In genomic region chrX:118497180-118497814, GRCh38 we compare ENCODE assay signal across 9 cellular contexts. TPM values are rescaled to one million over a fixed set of nuclear protein-coding genes. Genes with fewer than 3 reads are reported as not detected.
A peak's percentile ranks its signal among the peaks of the same experiment; 100 is the strongest.
DNase-seq lines count a peak whose midpoint lies in the region; ATAC-seq, FAIRE-seq and TF ChIP-seq lines count a peak whose summit lies in the region.
"Had no signal": no experiment of that assay in that cellular context is flagged by ENCODE, and none has a peak within 500 bp of the region (broad histone marks: within the 10 kb centered on the region; RNA-seq: fewer than 3 reads in every experiment).

No MANE protein-coding gene starts in this region.

- H3K27me3 Mint-ChIP-seq in endodermal cell (ENCODE audit: insufficient read depth) = peaks cover 34% of the 10 kb centered on the region

- H3K27ac ChIP-seq in SJSA1 = no peak overlapping the region
- no peak overlapping the region for H3K27ac ChIP-seq in endodermal cell (ENCODE audit: low read depth, low read length)
- H3K27ac ChIP-seq in small intestine (ENCODE audit: low read depth in 1 of 2, low read length in 1 of 2) = peak overlapping the region in 1 of 2 donors; percentile 83
- H3K27ac ChIP-seq in colonic mucosa = no peak overlapping the region
- H3K27ac ChIP-seq: 22Rv1 had no signal

- peak overlapping the region; percentile 59 for H3K4me3 Mint-ChIP-seq in endodermal cell

- no peaks in the 10 kb centered on the region for H3K36me3 Mint-ChIP-seq in endodermal cell (ENCODE audit: low read depth)

- H3K27ac Mint-ChIP-seq in endodermal cell = no peak overlapping the region

- H3K27me3 ChIP-seq in SJSA1 (replicated peaks) (no peaks in the 10 kb centered on the region), endodermal cell (ENCODE audit: control insufficient read depth, insufficient read depth, low read length, poor library complexity, severe bottlenecking) (peaks cover 17% of the 10 kb centered on the region), small intestine (ENCODE audit: control insufficient read depth in 2 of 2, insufficient read depth in 2 of 2, low read length in 2 of 2) (no peaks in the 10 kb centered on the region), colonic mucosa (peaks cover 4% of the 10 kb centered on the region)

- no peak for TF ChIP-seq CTCF in endodermal cell (conservative IDR thresholded peaks at IDR 0.05)
- no peak for TF ChIP-seq CTCF in colonic mucosa (IDR thresholded peaks at IDR 0.05)

- H3K4me3 ChIP-seq in SJSA1 (peak overlapping the region; percentile 74), endodermal cell (ENCODE audit: low read length) (peak overlapping the region; percentile 74), small intestine (ENCODE audit: low read depth in 1 of 2, low read length in 2 of 2) (peak overlapping the region in 1 of 2 donors; percentile 61), colonic mucosa (no peak overlapping the region)

- H3K9ac ChIP-seq in endodermal cell (ENCODE audit: extremely low read depth, low read length, poor library complexity, severe bottlenecking) (peak overlapping the region; percentile 34), colonic mucosa (ENCODE audit: low read depth in 2 of 2, low read length in 2 of 2) (peak overlapping the region in 1 of 2 donors; percentile 12)

- H3K4me1 Mint-ChIP-seq in endodermal cell = peaks cover 9% of the 10 kb centered on the region

- no peaks in the 10 kb centered on the region for H3K9me3 ChIP-seq in SJSA1 (replicated peaks)
- H3K9me3 ChIP-seq in endodermal cell (ENCODE audit: control insufficient read depth, low read length) = no peaks in the 10 kb centered on the region
- no peaks in the 10 kb centered on the region for H3K9me3 ChIP-seq in small intestine (ENCODE audit: control insufficient read depth, low read depth)
- no peaks in the 10 kb centered on the region for H3K9me3 ChIP-seq in colonic mucosa

- peak; percentile 3 for DNase-seq in DMS53 (lab: John Stamatoyannopoulos, UW)
- no peak for DNase-seq in DMS53 treated with DMSO at 0.1 percent for 48 hours (lab: John Stamatoyannopoulos, UW; ENCODE audit: unreplicated experiment)
- no peak for DNase-seq in SJSA1 (ENCODE audit: low read depth in 1 of 2, low spot score in 2 of 2)
- DNase-seq in endodermal cell = no peak
- peak; percentile 16 for DNase-seq in small intestine
- DNase-seq in GOT3 (lab: John Stamatoyannopoulos, UW) = no peak
- no peak for DNase-seq in colonic mucosa

- H3K4me1 ChIP-seq in SJSA1 (replicated peaks) (peaks cover 4% of the 10 kb centered on the region; the same call in 1 of the 2 replicates), endodermal cell (ENCODE audit: control insufficient read depth, insufficient read depth, low read length) (no peaks in the 10 kb centered on the region), small intestine (ENCODE audit: control insufficient read depth in 2 of 2, insufficient read depth in 1 of 2, low read depth in 1 of 2, low read length in 1 of 2) (no peaks in the 10 kb centered on the region), colonic mucosa (no peaks in the 10 kb centered on the region)

- H3K36me3 ChIP-seq in SJSA1 = no peaks in the 10 kb centered on the region; the same call in 1 of the 2 replicates
- no peaks in the 10 kb centered on the region for H3K36me3 ChIP-seq in endodermal cell (ENCODE audit: control insufficient read depth, insufficient read depth, low read length)
- H3K36me3 ChIP-seq in small intestine (ENCODE audit: control insufficient read depth in 2 of 2, insufficient read depth in 2 of 2, low read length in 2 of 2) = no peaks in the 10 kb centered on the region
- H3K36me3 ChIP-seq in colonic mucosa = no peaks in the 10 kb centered on the region

- no peak for ATAC-seq in GM18867 (IDR thresholded peaks at IDR 0.05; ENCODE audit: unreplicated experiment)

- WGBS in endodermal cell (ENCODE audit: insufficient coverage in 1 of 2, insufficient read length in 1 of 2), 2 experiments = 20 to 37% methylated on average over 1 to 6 of the region's 6 CpGs
- WGBS in small intestine, 3 donors = 30 to 41% (median 36%) methylated on average over 6 of the region's 6 CpGs

- H3K9me3 Mint-ChIP-seq in endodermal cell = peaks cover 45% of the 10 kb centered on the region

- FAIRE-seq in small intestine (lab: Jason Lieb, UNC) = no peak

- intact Hi-C loops in colonic mucosa (cut with DNase I) = no loop called here

RNA-seq across cellular contexts. Expression of gene DOCK11, which starts 1.7 kb away (rescaled TPM):
- 9.5 and 14.8 TPM in 2 replicates for total RNA-seq in SJSA1 (2014; rRNA removed; shearing (Covaris generic))
- total RNA-seq in endodermal cell (1 to 10 TPM; 3.1 to 3.4 TPM), colonic mucosa (1 to 10 TPM; 3.3 to 8.7 TPM)
- polyA plus RNA-seq in endodermal cell (2013, experiment 1 of 2) = 14.8 TPM
- polyA plus RNA-seq in endodermal cell (2013, experiment 2 of 2) = 12.0 TPM
- 1 to 10 TPM; 1.3 to 8.6 (median 3.2) TPM for polyA plus RNA-seq in small intestine

Comparison
In these comparisons a context has a peak if more than half of its experiments do, and no peak if none do; other contexts are left out.
1. DNase-seq: peak in DMS53 (single experiment) and small intestine (single experiment); none in DMS53 treated with DMSO at 0.1 percent for 48 hours (single experiment), SJSA1 (0 of 2), endodermal cell (single experiment), GOT3 (single experiment) and colonic mucosa (single experiment).